In the genomic region with DNA sequence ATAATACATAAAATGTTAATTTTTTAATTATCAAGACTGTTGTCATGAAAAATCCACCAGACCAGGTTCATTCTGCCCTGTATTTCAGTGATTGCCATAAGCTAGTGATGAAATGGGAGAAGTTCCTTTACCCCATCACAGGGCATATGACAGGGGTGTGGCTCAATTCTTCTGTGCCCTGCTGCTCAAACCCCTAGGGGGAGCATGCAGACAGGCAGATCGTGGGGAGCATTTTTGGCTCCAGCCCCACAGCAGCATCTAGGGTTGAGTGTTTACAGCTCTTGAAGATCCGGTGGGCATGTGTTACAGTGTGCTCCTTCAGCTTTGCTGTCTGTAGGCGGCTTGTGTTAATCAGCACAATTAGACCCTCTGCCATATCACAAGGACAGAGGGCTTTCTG, we compare ENCODE assay signal across 17 cellular contexts.
DNase-seq lines count a peak whose midpoint lies in the region; ATAC-seq and TF ChIP-seq lines count a peak whose summit lies in the region.
"Had no signal": no experiment of that assay in that cellular context is flagged by ENCODE, and none has a peak within 500 bp of the region (broad histone marks: within the 10 kb centered on the region; RNA-seq: fewer than 3 reads in every experiment).

No MANE protein-coding gene starts in this region.

- H3K27me3 Mint-ChIP-seq in WTC11 (ENCODE audit: low read depth), result no peaks in the 10 kb centered on the region
- H3K27me3 Mint-ChIP-seq: activated CD4-positive, alpha-beta memory T cell treated with anti-CD3 and anti-CD28 coated beads, Interleukin-2, amount 10 ng/mL, durations not matched to agents 7 days and 5 days; activated naive CD8-positive, alpha-beta T cell treated with anti-CD3 and anti-CD28 coated beads, Interleukin-2, amount 10 ng/mL, durations not matched to agents 7 days and 5 days; stimulated activated naive B cell treated with anti-CD40 and anti-IgM and Interleukin-4, amounts not matched to agents 10 μg/mL and 1 μg/mL and 100 μg/mL, for 72 hours; type B pancreatic cell had no signal

- H3K4me3 ChIP-seq in DND-41 (ENCODE audit: low read depth in 1 of 2, low read length in 2 of 2) (no peak overlapping the region), NB4 (ENCODE audit: low read depth, low read length) (no peak overlapping the region), coronary artery (no peak overlapping the region)
- H3K4me3 ChIP-seq: heart right ventricle, psoas muscle had no signal

- peaks cover 4% of the 10 kb centered on the region for H3K9me3 Mint-ChIP-seq in WTC11
- H3K9me3 Mint-ChIP-seq: activated naive CD8-positive, alpha-beta T cell treated with anti-CD3 and anti-CD28 coated beads, Interleukin-2, amount 10 ng/mL, durations not matched to agents 7 days and 5 days had no signal

- 0 out of 3 replicates have a peak, but pooled peaks have one; percentile 37 for ATAC-seq in DND-41 (ENCODE audit: insufficient read depth, low read depth)
- ATAC-seq in GM18868 (IDR thresholded peaks at IDR 0.05; ENCODE audit: unreplicated experiment), result peak; percentile 81
- ATAC-seq in WTC11, result peak; percentile 89
- ATAC-seq: activated T-cell treated with anti-CD3 and anti-CD28 coated beads, Interleukin-2, amount 50 U/mL, for 72 hours; heart right ventricle; psoas muscle; stimulated activated naive B cell treated with anti-CD40 and anti-IgM and Interleukin-4, amounts not matched to agents 10 μg/mL and 1 μg/mL and 100 μg/mL, for 72 hours had no signal

- no peak overlapping the region for H3K4me3 Mint-ChIP-seq in WTC11
- H3K4me3 Mint-ChIP-seq: activated CD4-positive, alpha-beta memory T cell treated with anti-CD3 and anti-CD28 coated beads, Interleukin-2, amount 10 ng/mL, durations not matched to agents 7 days and 5 days; activated naive CD8-positive, alpha-beta T cell treated with anti-CD3 and anti-CD28 coated beads, Interleukin-2, amount 10 ng/mL, durations not matched to agents 7 days and 5 days; activated T-cell treated with anti-CD3 and anti-CD28 coated beads, Interleukin-2, amount 50 U/mL, for 72 hours; nephron; stimulated activated naive B cell treated with anti-CD40 and anti-IgM and Interleukin-4, amounts not matched to agents 10 μg/mL and 1 μg/mL and 100 μg/mL, for 72 hours; type B pancreatic cell had no signal

- H3K27me3 ChIP-seq in DND-41 (ENCODE audit: insufficient read depth, low read length, poor library complexity), result no peaks in the 10 kb centered on the region
- H3K27me3 ChIP-seq: heart right ventricle had no signal

- POLR2A ChIA-PET in WTC11 (lab: Charles Lee), result no interaction called here

- no peaks in the 10 kb centered on the region for H3K4me1 Mint-ChIP-seq in WTC11
- H3K4me1 Mint-ChIP-seq: activated CD4-positive, alpha-beta memory T cell treated with anti-CD3 and anti-CD28 coated beads, Interleukin-2, amount 10 ng/mL, durations not matched to agents 7 days and 5 days; activated naive CD8-positive, alpha-beta T cell treated with anti-CD3 and anti-CD28 coated beads, Interleukin-2, amount 10 ng/mL, durations not matched to agents 7 days and 5 days; nephron; stimulated activated naive B cell treated with anti-CD40 and anti-IgM and Interleukin-4, amounts not matched to agents 10 μg/mL and 1 μg/mL and 100 μg/mL, for 72 hours had no signal

- no peak overlapping the region for H2AFZ ChIP-seq in DND-41 (ENCODE audit: low read depth, low read length)

- no peak overlapping the region for H3K27ac Mint-ChIP-seq in WTC11
- H3K27ac Mint-ChIP-seq: activated CD4-positive, alpha-beta memory T cell treated with anti-CD3 and anti-CD28 coated beads, Interleukin-2, amount 10 ng/mL, durations not matched to agents 7 days and 5 days; activated naive CD8-positive, alpha-beta T cell treated with anti-CD3 and anti-CD28 coated beads, Interleukin-2, amount 10 ng/mL, durations not matched to agents 7 days and 5 days; activated T-cell treated with anti-CD3 and anti-CD28 coated beads, Interleukin-2, amount 50 U/mL, for 72 hours; nephron; stimulated activated naive B cell treated with anti-CD40 and anti-IgM and Interleukin-4, amounts not matched to agents 10 μg/mL and 1 μg/mL and 100 μg/mL, for 72 hours; type B pancreatic cell had no signal

- H3K36me3 Mint-ChIP-seq in WTC11, result no peaks in the 10 kb centered on the region
- H3K36me3 Mint-ChIP-seq: activated naive CD8-positive, alpha-beta T cell treated with anti-CD3 and anti-CD28 coated beads, Interleukin-2, amount 10 ng/mL, durations not matched to agents 7 days and 5 days; stimulated activated naive B cell treated with anti-CD40 and anti-IgM and Interleukin-4, amounts not matched to agents 10 μg/mL and 1 μg/mL and 100 μg/mL, for 72 hours; type B pancreatic cell had no signal

- TF ChIP-seq POLR2A in NB4 (IDR thresholded peaks at IDR 0.05; ENCODE audit: extremely low read depth, insufficient read length), result no peak

- DNase-seq in DND-41, result no peak
- DNase-seq in NB4 (ENCODE audit: low read depth), result peak; percentile 11
- peak; percentile 41 for DNase-seq in WTC11 (ENCODE audit: low spot score)
- DNase-seq in effector CD8-positive, alpha-beta T cell (lab: John Stamatoyannopoulos, UW), result no peak
- DNase-seq in coronary artery (ENCODE audit: low spot score), result no peak
- DNase-seq in germinal center (ENCODE audit: low spot score), result no peak
- no peak for DNase-seq in nucleus accumbens (lab: John Stamatoyannopoulos, UW)
- DNase-seq: activated CD4-positive, alpha-beta memory T cell treated with anti-CD3 and anti-CD28 coated beads, Interleukin-2, amount 10 ng/mL, durations not matched to agents 7 days and 5 days; activated naive CD8-positive, alpha-beta T cell treated with anti-CD3 and anti-CD28 coated beads, Interleukin-2, amount 10 ng/mL, durations not matched to agents 7 days and 5 days; activated T-cell treated with anti-CD3 and anti-CD28 coated beads, Interleukin-2, amount 50 U/mL, for 72 hours; heart right ventricle; NCI-H1092 treated with DMSO at 0.1 percent for 48 hours; psoas muscle; stimulated activated naive B cell treated with anti-CD40 and anti-IgM and Interleukin-4, amounts not matched to agents 10 μg/mL and 1 μg/mL and 100 μg/mL, for 72 hours had no signal

- H3K4me1 ChIP-seq in DND-41 (ENCODE audit: insufficient read depth, low read length), result no peaks in the 10 kb centered on the region
- H3K4me1 ChIP-seq: heart right ventricle, psoas muscle had no signal

- H3K36me3 ChIP-seq in DND-41 (ENCODE audit: insufficient read depth, low read length), result no peaks in the 10 kb centered on the region
- H3K36me3 ChIP-seq: heart right ventricle had no signal

- no peaks in the 10 kb centered on the region for H3K79me2 ChIP-seq in DND-41 (ENCODE audit: insufficient read depth, low read length)

- H3K9me3 ChIP-seq in DND-41 (ENCODE audit: insufficient read depth, low read length, severe bottlenecking), result no peaks in the 10 kb centered on the region
- H3K9me3 ChIP-seq: heart right ventricle, psoas muscle had no signal

- CTCF ChIA-PET in WTC11 (lab: Charles Lee), result interaction anchor here (0.6 to 1.4 kb wide), 2 partner anchors 33 to 165 kb away, joined by 4 to 10 read pairs; no protein-coding TSS in a partner anchor

- H3K4me2 ChIP-seq in DND-41 (ENCODE audit: insufficient read depth, low read length), result no peak overlapping the region

- H3K27ac ChIP-seq in DND-41 (ENCODE audit: low read length) (no peak overlapping the region), coronary artery (no peak overlapping the region)
- H3K27ac ChIP-seq: heart right ventricle, psoas muscle had no signal

- H4K20me1 ChIP-seq in DND-41 (ENCODE audit: insufficient read depth, low read length), result no peaks in the 10 kb centered on the region

- no peak overlapping the region for H3K9ac ChIP-seq in DND-41 (ENCODE audit: low read depth, low read length)

- TF ChIP-seq CTCF in DND-41 (IDR thresholded peaks at IDR 0.05; ENCODE audit: borderline replicate concordance, extremely low read depth, low read length, poor library complexity, severe bottlenecking) (peak; percentile 26), NB4 (IDR thresholded peaks at IDR 0.05; ENCODE audit: low read depth, low read length) (no peak), WTC11 (IDR thresholded peaks at IDR 0.05) (no peak), coronary artery (IDR thresholded peaks at IDR 0.05) (no peak)

TF ChIP-seq in WTC11, 78 proteins besides CTCF, POLR2A, EP300 and RAD21:
- TF ChIP-seq TP53 (CRISPR knock-in tag; IDR thresholded peaks at IDR 0.05), result no peak
- TF ChIP-seq GTF2I (CRISPR knock-in tag; conservative IDR thresholded peaks at IDR 0.05), result no peak
- TF ChIP-seq USF2 (CRISPR knock-in tag; IDR thresholded peaks at IDR 0.05), result no peak
- TF ChIP-seq, protein P1, sequence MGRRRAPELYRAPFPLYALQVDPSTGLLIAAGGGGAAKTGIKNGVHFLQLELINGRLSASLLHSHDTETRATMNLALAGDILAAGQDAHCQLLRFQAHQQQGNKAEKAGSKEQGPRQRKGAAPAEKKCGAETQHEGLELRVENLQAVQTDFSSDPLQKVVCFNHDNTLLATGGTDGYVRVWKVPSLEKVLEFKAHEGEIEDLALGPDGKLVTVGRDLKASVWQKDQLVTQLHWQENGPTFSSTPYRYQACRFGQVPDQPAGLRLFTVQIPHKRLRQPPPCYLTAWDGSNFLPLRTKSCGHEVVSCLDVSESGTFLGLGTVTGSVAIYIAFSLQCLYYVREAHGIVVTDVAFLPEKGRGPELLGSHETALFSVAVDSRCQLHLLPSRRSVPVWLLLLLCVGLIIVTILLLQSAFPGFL (CRISPR knock-in tag; IDR thresholded peaks at IDR 0.05; ENCODE audit: borderline replicate concordance), result no peak
- TF ChIP-seq, protein P2, sequence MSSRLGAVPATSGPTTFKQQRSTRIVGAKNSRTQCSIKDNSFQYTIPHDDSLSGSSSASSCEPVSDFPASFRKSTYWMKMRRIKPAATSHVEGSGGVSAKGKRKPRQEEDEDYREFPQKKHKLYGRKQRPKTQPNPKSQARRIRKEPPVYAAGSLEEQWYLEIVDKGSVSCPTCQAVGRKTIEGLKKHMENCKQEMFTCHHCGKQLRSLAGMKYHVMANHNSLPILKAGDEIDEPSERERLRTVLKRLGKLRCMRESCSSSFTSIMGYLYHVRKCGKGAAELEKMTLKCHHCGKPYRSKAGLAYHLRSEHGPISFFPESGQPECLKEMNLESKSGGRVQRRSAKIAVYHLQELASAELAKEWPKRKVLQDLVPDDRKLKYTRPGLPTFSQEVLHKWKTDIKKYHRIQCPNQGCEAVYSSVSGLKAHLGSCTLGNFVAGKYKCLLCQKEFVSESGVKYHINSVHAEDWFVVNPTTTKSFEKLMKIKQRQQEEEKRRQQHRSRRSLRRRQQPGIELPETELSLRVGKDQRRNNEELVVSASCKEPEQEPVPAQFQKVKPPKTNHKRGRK (CRISPR knock-in tag; IDR thresholded peaks at IDR 0.05; ENCODE audit: borderline replicate concordance), result no peak
- TF ChIP-seq ZNF423 (CRISPR knock-in tag; IDR thresholded peaks at IDR 0.05), result no peak

Comparison
In these comparisons a context has a peak if more than half of its experiments do, and no peak if none do; other contexts are left out.
1. ATAC-seq: peak in every context shown above with its lines; median percentile 89 in WTC11; 81 in GM18868; 37 in DND-41.
2. DNase-seq: peak in NB4 (single experiment) and WTC11 (single experiment); none in DND-41 (single experiment), effector CD8-positive, alpha-beta T cell (single experiment), coronary artery (single experiment), germinal center (single experiment) and nucleus accumbens (0 of 56).